Comparison of ENCODE assay signal across 8 cellular contexts in genomic region chr6:163405412-163406309, GRCh38. TPM values are rescaled to one million over a fixed set of nuclear protein-coding genes. Genes with fewer than 3 reads are reported as not detected.
DNase-seq lines count a peak whose midpoint lies in the region; ATAC-seq and TF ChIP-seq lines count a peak whose summit lies in the region.

No MANE protein-coding gene starts in this region.

- H3K27ac Mint-ChIP-seq in activated naive CD4-positive, alpha-beta T cell treated with anti-CD3 and anti-CD28 coated beads for 36 hours = peak overlapping the region; percentile 78
- peak overlapping the region; percentile 86 for H3K27ac Mint-ChIP-seq in T-helper 1 cell treated with Interleukin-12 subunit alpha and Interleukin-12 subunit beta and Interleukin-4 antibody, amounts not matched to agents 30 μg/mL and 1 μg/mL, for 36 hours
- peak overlapping the region; percentile 45 for H3K27ac Mint-ChIP-seq in endodermal cell
- peak overlapping the region; percentile 75 to 96 (median 93) for H3K27ac Mint-ChIP-seq in naive thymus-derived CD4-positive, alpha-beta T cell

- no peak for TF ChIP-seq CTCF in endodermal cell (conservative IDR thresholded peaks at IDR 0.05)

- H3K4me3 Mint-ChIP-seq in activated naive CD4-positive, alpha-beta T cell treated with anti-CD3 and anti-CD28 coated beads for 36 hours = peak overlapping the region; percentile 82
- peak overlapping the region; percentile 86 for H3K4me3 Mint-ChIP-seq in T-helper 1 cell treated with Interleukin-12 subunit alpha and Interleukin-12 subunit beta and Interleukin-4 antibody, amounts not matched to agents 30 μg/mL and 1 μg/mL, for 36 hours
- H3K4me3 Mint-ChIP-seq in endodermal cell = no peak overlapping the region
- peak overlapping the region; percentile 77 to 95 (median 88) for H3K4me3 Mint-ChIP-seq in naive thymus-derived CD4-positive, alpha-beta T cell

- H3K4me1 ChIP-seq in endodermal cell (ENCODE audit: control insufficient read depth, insufficient read depth, low read length) = no peaks in the 10 kb centered on the region
- H3K4me1 ChIP-seq in naive thymus-derived CD4-positive, alpha-beta T cell (ENCODE audit: control insufficient read depth in 2 of 2, insufficient read depth in 2 of 2, low read length in 2 of 2) = peaks cover 0 to 4% of the 10 kb centered on the region in 2 donors

- POLR2A ChIA-PET in naive thymus-derived CD4-positive, alpha-beta T cell (lab: Charles Lee) = interaction anchor here (0.6 to 2.1 kb wide), 2 partner anchors 10 to 681 kb away, joined by 3 to 14 read pairs; no protein-coding TSS in a partner anchor

- intact Hi-C loops in activated naive CD4-positive, alpha-beta T cell treated with anti-CD3 and anti-CD28 coated beads for 36 hours (cut with micrococcal nuclease) = loop anchor here (1.0 kb wide), 1 partner anchor 9 kb away; the partner anchor contains the start of gene QKI
- intact Hi-C loops in naive thymus-derived CD4-positive, alpha-beta T cell (cut with micrococcal nuclease) = loop anchor here in 1 of 2 donors (1.0 kb wide), 1 partner anchor 11 kb away; no protein-coding TSS in a partner anchor

- no peak overlapping the region for H3K9ac ChIP-seq in endodermal cell (ENCODE audit: extremely low read depth, low read length, poor library complexity, severe bottlenecking)

- peak; percentile 84 for ATAC-seq in HG03039 (IDR thresholded peaks at IDR 0.05; ENCODE audit: unreplicated experiment)
- peak; percentile 87 for ATAC-seq in naive thymus-derived CD4-positive, alpha-beta T cell

- peak overlapping the region; percentile 72 for H3K27ac ChIP-seq in endodermal cell (ENCODE audit: low read depth, low read length)
- peak overlapping the region; percentile 64 for H3K27ac ChIP-seq in naive thymus-derived CD4-positive, alpha-beta T cell (ENCODE audit: low read depth, low read length)

- H3K27me3 Mint-ChIP-seq in activated naive CD4-positive, alpha-beta T cell treated with anti-CD3 and anti-CD28 coated beads for 36 hours (ENCODE audit: low read depth) = no peaks in the 10 kb centered on the region
- peaks cover 5% of the 10 kb centered on the region for H3K27me3 Mint-ChIP-seq in T-helper 1 cell treated with Interleukin-12 subunit alpha and Interleukin-12 subunit beta and Interleukin-4 antibody, amounts not matched to agents 30 μg/mL and 1 μg/mL, for 36 hours (ENCODE audit: low read depth)
- H3K27me3 Mint-ChIP-seq in endodermal cell (ENCODE audit: insufficient read depth) = no peaks in the 10 kb centered on the region
- peaks cover 0 to 4% (median 0%) of the 10 kb centered on the region in 5 donors for H3K27me3 Mint-ChIP-seq in naive thymus-derived CD4-positive, alpha-beta T cell

- peaks cover 10% of the 10 kb centered on the region for H3K4me1 Mint-ChIP-seq in activated naive CD4-positive, alpha-beta T cell treated with anti-CD3 and anti-CD28 coated beads for 36 hours (ENCODE audit: low read depth)
- peaks cover 19% of the 10 kb centered on the region for H3K4me1 Mint-ChIP-seq in T-helper 1 cell treated with Interleukin-12 subunit alpha and Interleukin-12 subunit beta and Interleukin-4 antibody, amounts not matched to agents 30 μg/mL and 1 μg/mL, for 36 hours (ENCODE audit: low read depth)
- H3K4me1 Mint-ChIP-seq in endodermal cell = peaks cover 5% of the 10 kb centered on the region
- peaks cover 7 to 17% (median 16%) of the 10 kb centered on the region in 7 donors for H3K4me1 Mint-ChIP-seq in naive thymus-derived CD4-positive, alpha-beta T cell

- no peak overlapping the region for H3K4me3 ChIP-seq in endodermal cell (ENCODE audit: low read length)
- H3K4me3 ChIP-seq in naive thymus-derived CD4-positive, alpha-beta T cell (ENCODE audit: low read length) = peak overlapping the region; percentile 52

- CTCF ChIA-PET in activated naive CD4-positive, alpha-beta T cell treated with anti-CD3 and anti-CD28 coated beads for 36 hours (lab: Charles Lee) = interaction anchor here (1.1 to 1.6 kb wide), 3 partner anchors 13 to 149 kb away, joined by 3 to 6 read pairs (median 3); no protein-coding TSS in a partner anchor
- CTCF ChIA-PET in naive thymus-derived CD4-positive, alpha-beta T cell (lab: Charles Lee) = interaction anchor here (0.8 kb wide), 1 partner anchor 14 kb away, joined by 3 read pairs; no protein-coding TSS in a partner anchor

- no peaks in the 10 kb centered on the region for H3K36me3 Mint-ChIP-seq in activated naive CD4-positive, alpha-beta T cell treated with anti-CD3 and anti-CD28 coated beads for 36 hours (ENCODE audit: low read depth)
- H3K36me3 Mint-ChIP-seq in T-helper 1 cell treated with Interleukin-12 subunit alpha and Interleukin-12 subunit beta and Interleukin-4 antibody, amounts not matched to agents 30 μg/mL and 1 μg/mL, for 36 hours (ENCODE audit: low read depth) = no peaks in the 10 kb centered on the region
- no peaks in the 10 kb centered on the region for H3K36me3 Mint-ChIP-seq in endodermal cell (ENCODE audit: low read depth)
- no peaks in the 10 kb centered on the region for H3K36me3 Mint-ChIP-seq in naive thymus-derived CD4-positive, alpha-beta T cell

- peak; percentile 34 for DNase-seq in activated naive CD4-positive, alpha-beta T cell treated with anti-CD3 and anti-CD28 coated beads for 36 hours
- no peak for DNase-seq in activated naive CD4-positive, alpha-beta T cell treated with anti-CD3 and anti-CD28 coated beads, Interleukin-2, amount 50 U/mL, for 16 hours
- DNase-seq in endodermal cell (peak; percentile 62), NCI-H82 treated with DMSO at 0.1 percent for 48 hours (lab: John Stamatoyannopoulos, UW; ENCODE audit: unreplicated experiment) (no peak), COLO668 (lab: John Stamatoyannopoulos, UW; ENCODE audit: unreplicated experiment) (no peak)
- DNase-seq in naive thymus-derived CD4-positive, alpha-beta T cell = peak in 7 of 9 donors; percentile 14 to 23 (median 17)

- H3K9me3 Mint-ChIP-seq in activated naive CD4-positive, alpha-beta T cell treated with anti-CD3 and anti-CD28 coated beads for 36 hours = no peaks in the 10 kb centered on the region
- H3K9me3 Mint-ChIP-seq in T-helper 1 cell treated with Interleukin-12 subunit alpha and Interleukin-12 subunit beta and Interleukin-4 antibody, amounts not matched to agents 30 μg/mL and 1 μg/mL, for 36 hours = no peaks in the 10 kb centered on the region
- H3K9me3 Mint-ChIP-seq in endodermal cell = no peaks in the 10 kb centered on the region
- H3K9me3 Mint-ChIP-seq in naive thymus-derived CD4-positive, alpha-beta T cell = no peaks in the 10 kb centered on the region

- H3K27me3 ChIP-seq in endodermal cell (ENCODE audit: control insufficient read depth, insufficient read depth, low read length, poor library complexity, severe bottlenecking) = no peaks in the 10 kb centered on the region
- H3K27me3 ChIP-seq in naive thymus-derived CD4-positive, alpha-beta T cell (ENCODE audit: control insufficient read depth in 2 of 2, insufficient read depth in 2 of 2, low read length in 2 of 2) = no peaks in the 10 kb centered on the region

- no peaks in the 10 kb centered on the region for H3K9me3 ChIP-seq in endodermal cell (ENCODE audit: control insufficient read depth, low read length)
- no peaks in the 10 kb centered on the region for H3K9me3 ChIP-seq in naive thymus-derived CD4-positive, alpha-beta T cell (ENCODE audit: control insufficient read depth in 2 of 3, low read length in 3 of 3)

- WGBS in endodermal cell (ENCODE audit: insufficient coverage in 1 of 2, insufficient read length in 1 of 2), 2 experiments = 83 to 84% methylated on average over 14 to 18 of the region's 18 CpGs

- no peaks in the 10 kb centered on the region for H3K36me3 ChIP-seq in endodermal cell (ENCODE audit: control insufficient read depth, insufficient read depth, low read length)
- no peaks in the 10 kb centered on the region for H3K36me3 ChIP-seq in naive thymus-derived CD4-positive, alpha-beta T cell (ENCODE audit: control insufficient read depth in 2 of 3, insufficient read depth in 3 of 3, low read length in 3 of 3)

RNA-seq across cellular contexts. Expression of gene QKI, which starts 8.9 kb away (rescaled TPM):
- total RNA-seq in activated naive CD4-positive, alpha-beta T cell treated with anti-CD3 and anti-CD28 coated beads for 36 hours = 10 to 100 TPM; 34.6 to 38.4 TPM
- total RNA-seq in endodermal cell = 100 to 1,000 TPM in 1 of 2 donors, 10 to 100 TPM in 1; 93.3 to 107 TPM
- polyA plus RNA-seq in endodermal cell (2013, experiment 1 of 2) = 258 TPM
- polyA plus RNA-seq in endodermal cell (2013, experiment 2 of 2) = 233 TPM
- 100 to 1,000 TPM in 1 of 5 experiments, 10 to 100 TPM in 4; 70.1 to 147 (median 72.8) TPM for total RNA-seq in naive thymus-derived CD4-positive, alpha-beta T cell
- polyA plus RNA-seq in naive thymus-derived CD4-positive, alpha-beta T cell = 10 to 100 TPM; 15.0 to 20.8 TPM

Comparison
In these comparisons a context has a peak if more than half of its experiments do, and no peak if none do; other contexts are left out.
1. DNase-seq: peak in activated naive CD4-positive, alpha-beta T cell treated with anti-CD3 and anti-CD28 coated beads for 36 hours (single experiment), endodermal cell (single experiment) and naive thymus-derived CD4-positive, alpha-beta T cell (7 of 9); none in activated naive CD4-positive, alpha-beta T cell treated with anti-CD3 and anti-CD28 coated beads, Interleukin-2, amount 50 U/mL, for 16 hours (single experiment), NCI-H82 treated with DMSO at 0.1 percent for 48 hours (single experiment) and COLO668 (single experiment).
2. Peak in every context shown above with its lines, with median percentiles within 50 percentile points of each other: H3K27ac Mint-ChIP-seq.